Comparison of ENCODE assay signal across 15 cellular contexts in the genomic region with DNA sequence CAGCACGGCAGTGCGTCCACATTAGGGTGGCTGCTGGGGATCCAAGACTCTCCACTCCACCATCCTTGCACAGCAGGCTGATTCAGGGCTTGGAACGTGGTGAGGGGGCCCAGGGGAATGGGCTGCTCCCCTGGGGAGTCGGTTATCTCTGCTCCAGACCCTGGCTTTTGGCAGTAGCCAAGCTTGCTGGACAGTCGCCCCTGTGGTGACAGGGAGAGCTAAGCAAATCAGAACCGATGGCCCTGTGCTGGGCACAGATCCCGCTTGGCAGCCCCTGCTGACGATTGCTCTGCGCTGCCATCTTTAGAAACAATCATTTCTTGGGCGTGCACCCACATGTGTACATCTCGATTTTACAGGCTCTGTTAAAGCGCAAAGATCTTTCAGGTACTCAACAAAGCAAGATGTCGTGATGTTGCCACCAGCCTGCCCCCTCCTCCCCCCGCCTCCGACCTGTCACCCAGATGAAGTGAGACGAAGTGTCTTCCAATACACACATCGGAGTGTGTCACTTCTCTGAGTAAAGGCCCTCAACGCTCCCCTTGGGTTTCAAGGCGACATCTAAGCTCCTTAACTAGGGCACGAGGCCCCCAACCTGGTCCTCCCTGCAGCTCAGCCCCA. TPM values are rescaled to one million over a fixed set of nuclear protein-coding genes. Genes with fewer than 3 reads are reported as not detected.
DNase-seq lines count a peak whose midpoint lies in the region; ATAC-seq and TF ChIP-seq lines count a peak whose summit lies in the region.
"Had no signal": no experiment of that assay in that cellular context is flagged by ENCODE, and none has a peak within 500 bp of the region (broad histone marks: within the 10 kb centered on the region; RNA-seq: fewer than 3 reads in every experiment).

No MANE protein-coding gene starts in this region.

- peaks cover 12% of the 10 kb centered on the region for H3K36me3 Mint-ChIP-seq in CD4-positive, alpha-beta T cell (ENCODE audit: low read depth)
- H3K36me3 Mint-ChIP-seq in activated T-cell treated with anti-CD3 and anti-CD28 coated beads, Interleukin-2, amount 50 U/mL, for 4 hours (ENCODE audit: insufficient read depth), result no peaks in the 10 kb centered on the region
- H3K36me3 Mint-ChIP-seq: natural killer cell had no signal

- no peak for DNase-seq in CD4-positive, alpha-beta T cell
- DNase-seq in adipocyte (ENCODE audit: low read depth) (no peak), DMS79 (lab: John Stamatoyannopoulos, UW) (no peak), KG1 (lab: John Stamatoyannopoulos, UW) (no peak)
- DNase-seq in effector CD8-positive, alpha-beta T cell (lab: John Stamatoyannopoulos, UW), result no peak
- DNase-seq in activated T-cell treated with anti-CD3 and anti-CD28 coated beads, Interleukin-2, amount 50 U/mL, for 4 hours, result no peak
- DNase-seq: activated CD4-positive, CD25-positive, alpha-beta regulatory T cell; activated T-cell treated with anti-CD3 and anti-CD28 coated beads, Interleukin-2, amount 50 U/mL, for 24 hours; GDM1; natural killer cell; NCI-H2227 treated with DMSO at 0.1 percent for 48 hours had no signal

- peak overlapping the region; percentile 10 for H3K4me2 ChIP-seq in skeletal muscle satellite cell (ENCODE audit: low read length)

- H3K27me3 Mint-ChIP-seq in CD4-positive, alpha-beta T cell, result no peaks in the 10 kb centered on the region
- H3K27me3 Mint-ChIP-seq in activated T-cell treated with anti-CD3 and anti-CD28 coated beads, Interleukin-2, amount 50 U/mL, for 4 hours (ENCODE audit: low read depth), result no peaks in the 10 kb centered on the region
- H3K27me3 Mint-ChIP-seq: activated T-cell treated with anti-CD3 and anti-CD28 coated beads, Interleukin-2, amount 50 U/mL, for 24 hours had no signal

- no peak for TF ChIP-seq CTCF in CD4-positive, alpha-beta T cell (IDR thresholded peaks at IDR 0.05)

- no peaks in the 10 kb centered on the region for H3K9me3 Mint-ChIP-seq in CD4-positive, alpha-beta T cell
- no peaks in the 10 kb centered on the region for H3K9me3 Mint-ChIP-seq in activated T-cell treated with anti-CD3 and anti-CD28 coated beads, Interleukin-2, amount 50 U/mL, for 4 hours
- H3K9me3 Mint-ChIP-seq: activated T-cell treated with anti-CD3 and anti-CD28 coated beads, Interleukin-2, amount 50 U/mL, for 24 hours; natural killer cell had no signal

- H3K27me3 ChIP-seq in CD4-positive, alpha-beta T cell (ENCODE audit: control insufficient read depth, insufficient read depth, low read length), result no peaks in the 10 kb centered on the region
- no peaks in the 10 kb centered on the region for H3K27me3 ChIP-seq in adipocyte (replicated peaks; ENCODE audit: control insufficient read depth, insufficient read depth, low read length)
- peaks cover 2% of the 10 kb centered on the region for H3K27me3 ChIP-seq in layer of hippocampus (ENCODE audit: control insufficient read depth, insufficient read depth, low read length)
- H3K27me3 ChIP-seq in skeletal muscle satellite cell (ENCODE audit: control insufficient read depth, insufficient read depth, low read length), result no peaks in the 10 kb centered on the region
- H3K27me3 ChIP-seq: BLaER1 treated with 17β-estradiol and CSF1 and Interleukin-3, amounts not matched to agents 10 nM and 100 nM; SJCRH30 had no signal

- ATAC-seq in CD4-positive, alpha-beta T cell (ENCODE audit: poor library complexity), result peak; percentile 8
- ATAC-seq in activated T-cell treated with anti-CD3 and anti-CD28 coated beads, Interleukin-2, amount 50 U/mL, for 4 hours, result no peak
- ATAC-seq: natural killer cell had no signal

- CTCF ChIA-PET in CD4-positive, alpha-beta T cell (lab: Charles Lee), result interaction anchor here (2.2 kb wide), 1 partner anchor 26 kb away, joined by 5 read pairs; no protein-coding TSS in a partner anchor

- H3K4me3 Mint-ChIP-seq in CD4-positive, alpha-beta T cell, result no peak overlapping the region
- no peak overlapping the region for H3K4me3 Mint-ChIP-seq in activated T-cell treated with anti-CD3 and anti-CD28 coated beads, Interleukin-2, amount 50 U/mL, for 4 hours
- H3K4me3 Mint-ChIP-seq: activated T-cell treated with anti-CD3 and anti-CD28 coated beads, Interleukin-2, amount 50 U/mL, for 24 hours; natural killer cell had no signal

- H3K4me3 ChIP-seq in adipocyte (ENCODE audit: low read length), result peak overlapping the region; percentile 24
- no peak overlapping the region for H3K4me3 ChIP-seq in skeletal muscle satellite cell (ENCODE audit: low read length)
- H3K4me3 ChIP-seq: BLaER1 treated with 17β-estradiol and CSF1 and Interleukin-3, amounts not matched to agents 10 nM and 100 nM had no signal

- intact Hi-C loops in CD4-positive, alpha-beta T cell (cut with DNase I, micrococcal nuclease), result no loop called here

- peaks cover 17% of the 10 kb centered on the region for H3K4me1 Mint-ChIP-seq in CD4-positive, alpha-beta T cell (ENCODE audit: low read depth)
- H3K4me1 Mint-ChIP-seq in activated T-cell treated with anti-CD3 and anti-CD28 coated beads, Interleukin-2, amount 50 U/mL, for 4 hours (ENCODE audit: low read depth), result peaks cover 5% of the 10 kb centered on the region

- H3K9me3 ChIP-seq in CD4-positive, alpha-beta T cell (ENCODE audit: control insufficient read depth, low read length), result no peaks in the 10 kb centered on the region
- H3K9me3 ChIP-seq in adipocyte (ENCODE audit: control insufficient read depth, low read length) (no peaks in the 10 kb centered on the region), skeletal muscle satellite cell (replicated peaks; ENCODE audit: low read length) (peaks cover 5% of the 10 kb centered on the region)
- H3K9me3 ChIP-seq: BLaER1 treated with 17β-estradiol and CSF1 and Interleukin-3, amounts not matched to agents 10 nM and 100 nM; SJCRH30 had no signal

- H3K9ac ChIP-seq in adipocyte (ENCODE audit: low read length), result no peak overlapping the region
- no peak overlapping the region for H3K9ac ChIP-seq in skeletal muscle satellite cell (ENCODE audit: low read depth, low read length)
- H3K9ac ChIP-seq: BLaER1 treated with 17β-estradiol and CSF1 and Interleukin-3, amounts not matched to agents 10 nM and 100 nM had no signal

- H3K36me3 ChIP-seq in adipocyte (ENCODE audit: control insufficient read depth, insufficient read depth, low read length, severe bottlenecking) (no peaks in the 10 kb centered on the region), skeletal muscle satellite cell (ENCODE audit: insufficient read depth, low read length) (no peaks in the 10 kb centered on the region)
- H3K36me3 ChIP-seq: SJCRH30 had no signal

- POLR2A ChIA-PET in CD4-positive, alpha-beta T cell (lab: Charles Lee), result interaction anchor here (0.7 kb wide), 1 partner anchor 138 kb away, joined by 3 read pairs; a partner anchor contains a TSS

- H3K4me1 ChIP-seq in adipocyte (ENCODE audit: control insufficient read depth, insufficient read depth, low read length), result peaks cover 24% of the 10 kb centered on the region
- H3K4me1 ChIP-seq in skeletal muscle satellite cell (ENCODE audit: control insufficient read depth, insufficient read depth, low read length), result peaks cover 26% of the 10 kb centered on the region

- peak overlapping the region; percentile 75 for H3K27ac Mint-ChIP-seq in CD4-positive, alpha-beta T cell
- H3K27ac Mint-ChIP-seq: activated T-cell treated with anti-CD3 and anti-CD28 coated beads, Interleukin-2, amount 50 U/mL, for 24 hours; natural killer cell had no signal

- no peak overlapping the region for H3K27ac ChIP-seq in CD4-positive, alpha-beta T cell (ENCODE audit: low read depth, low read length)
- H3K27ac ChIP-seq in layer of hippocampus (ENCODE audit: low read depth, low read length), result peak overlapping the region; percentile 16
- H3K27ac ChIP-seq: BLaER1 treated with 17β-estradiol and CSF1 and Interleukin-3, amounts not matched to agents 10 nM and 100 nM had no signal

RNA-seq across cellular contexts. Expression of a gene that starts 55.7 kb away (rescaled TPM):
- total RNA-seq in CD4-positive, alpha-beta T cell, result 10 to 100 TPM; 37.3 to 38.3 TPM
- 5.0 and 7.9 TPM in 2 replicates for total RNA-seq in skeletal muscle satellite cell (2012; rRNA removed)
- 1 to 10 TPM; 7.3 to 9.3 (median 9.2) TPM for total RNA-seq in activated T-cell treated with anti-CD3 and anti-CD28 coated beads, Interleukin-2, amount 50 U/mL, for 4 hours
